ENCODE assay signal across 8 cellular contexts in the genomic region with DNA sequence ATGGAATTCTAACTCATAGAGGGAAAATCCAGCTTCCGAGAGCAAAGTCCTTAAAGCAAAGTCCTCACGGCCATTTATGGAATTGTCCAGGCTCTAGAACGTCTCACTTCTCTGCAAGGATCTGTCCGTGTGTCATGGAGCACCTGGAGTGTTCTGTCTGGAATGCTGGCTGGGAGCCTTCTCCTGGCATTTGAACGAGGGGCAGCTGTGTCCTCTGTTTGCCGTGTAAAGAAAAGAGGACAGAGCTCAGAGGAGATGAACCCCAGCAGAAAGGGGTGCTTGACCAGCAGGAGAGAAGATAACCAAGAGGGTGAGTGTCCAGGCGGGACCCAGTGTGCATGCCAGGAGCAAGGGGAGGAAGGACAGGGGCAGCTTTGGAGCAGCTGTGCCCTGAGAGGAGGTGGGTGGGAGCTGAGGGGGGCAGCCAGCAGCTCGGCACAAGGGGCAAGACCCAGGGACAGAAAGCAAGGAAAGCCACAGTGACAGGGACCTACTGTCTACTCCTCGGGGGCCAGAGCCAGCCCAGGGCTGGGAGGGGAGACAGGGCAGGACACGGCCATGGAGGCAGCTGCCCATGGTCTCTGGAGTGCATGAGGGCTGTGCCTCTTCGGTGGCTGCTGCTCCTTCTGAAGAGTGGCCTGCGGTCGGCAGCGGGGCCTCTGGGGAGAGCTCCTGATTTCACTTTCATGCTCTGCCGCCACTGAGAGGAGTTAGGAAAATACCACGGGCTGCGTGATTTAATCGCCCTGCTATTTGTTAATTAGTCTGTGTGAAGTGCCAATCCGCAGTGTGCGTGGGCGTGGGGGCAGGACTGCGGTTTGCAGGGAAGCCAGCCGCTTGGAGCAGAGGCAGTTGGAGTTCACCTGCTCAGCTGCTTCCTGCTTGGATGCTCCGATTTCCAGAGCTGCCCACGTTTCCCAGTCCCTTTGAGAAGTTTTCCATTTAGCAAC.
DNase-seq lines count a peak whose midpoint lies in the region; ATAC-seq and TF ChIP-seq lines count a peak whose summit lies in the region.

No MANE protein-coding gene starts in this region.

- no peaks in the 10 kb centered on the region for H3K27me3 Mint-ChIP-seq in glutamatergic neuron (ENCODE audit: unreplicated experiment)

- H3K27ac ChIP-seq in RWPE2 (ENCODE audit: poor library complexity, severe bottlenecking): peak overlapping the region; percentile 46

- peaks cover under 1% of the 10 kb centered on the region for H3K36me3 Mint-ChIP-seq in glutamatergic neuron (ENCODE audit: unreplicated experiment)

- no peaks in the 10 kb centered on the region for H3K27me3 ChIP-seq in RWPE2 (ENCODE audit: insufficient read depth, poor library complexity, severe bottlenecking)

- H3K4me3 ChIP-seq in RWPE2 (ENCODE audit: severe bottlenecking): peak overlapping the region; percentile 2

- no peaks in the 10 kb centered on the region for H3K4me1 Mint-ChIP-seq in glutamatergic neuron (ENCODE audit: low read depth, unreplicated experiment)

- peak overlapping the region; percentile 33 for H3K27ac Mint-ChIP-seq in glutamatergic neuron (ENCODE audit: unreplicated experiment)

- peaks cover 4% of the 10 kb centered on the region for H3K9me3 Mint-ChIP-seq in glutamatergic neuron (ENCODE audit: unreplicated experiment)

- no peak for TF ChIP-seq CTCF in RWPE2 (IDR thresholded peaks at IDR 0.05; ENCODE audit: poor library complexity, severe bottlenecking)
- TF ChIP-seq CTCF in glutamatergic neuron (IDR thresholded peaks at IDR 0.05; ENCODE audit: partially characterized antibody, unreplicated experiment): no peak

- no peak overlapping the region for H3K4me3 Mint-ChIP-seq in glutamatergic neuron (ENCODE audit: unreplicated experiment)

- peak; percentile 48 for DNase-seq in NCI-H345 (lab: John Stamatoyannopoulos, UW)
- no peak for DNase-seq in NCI-H345 treated with DMSO at 0.1 percent for 48 hours (lab: John Stamatoyannopoulos, UW; ENCODE audit: unreplicated experiment)
- no peak for DNase-seq in RWPE2 (ENCODE audit: low spot score)
- DNase-seq in glutamatergic neuron: peak; percentile 40
- peak; percentile 13 to 24 for DNase-seq in stimulated activated CD4-positive, alpha-beta T cell treated with anti-CD3 and anti-CD28 coated beads, Interleukin-2, amount 100 ng/mL, for 48 hours
- DNase-seq in inferior parietal cortex (ENCODE audit: extremely low spot score): no peak
- DNase-seq in AML-193 (lab: John Stamatoyannopoulos, UW): no peak

- H3K4me1 ChIP-seq in RWPE2 (ENCODE audit: insufficient read depth, poor library complexity, severe bottlenecking): peaks cover 7% of the 10 kb centered on the region

- no peaks in the 10 kb centered on the region for H3K36me3 ChIP-seq in RWPE2 (ENCODE audit: low read depth)

- peak; percentile 68 for ATAC-seq in RWPE2 (ENCODE audit: low read depth)
- ATAC-seq in HG03108 (IDR thresholded peaks at IDR 0.05; ENCODE audit: unreplicated experiment): no peak

- no peaks in the 10 kb centered on the region for H3K9me3 ChIP-seq in RWPE2 (ENCODE audit: severe bottlenecking)

Comparison
In these comparisons a context has a peak if more than half of its experiments do, and no peak if none do; other contexts are left out.
1. DNase-seq: peak in NCI-H345 (single experiment), glutamatergic neuron (single experiment) and stimulated activated CD4-positive, alpha-beta T cell treated with anti-CD3 and anti-CD28 coated beads, Interleukin-2, amount 100 ng/mL, for 48 hours (2 of 2); none in NCI-H345 treated with DMSO at 0.1 percent for 48 hours (single experiment), RWPE2 (single experiment), inferior parietal cortex (single experiment) and AML-193 (0 of 2).